16 cellular contexts compared by ENCODE assay signal in the genomic region with DNA sequence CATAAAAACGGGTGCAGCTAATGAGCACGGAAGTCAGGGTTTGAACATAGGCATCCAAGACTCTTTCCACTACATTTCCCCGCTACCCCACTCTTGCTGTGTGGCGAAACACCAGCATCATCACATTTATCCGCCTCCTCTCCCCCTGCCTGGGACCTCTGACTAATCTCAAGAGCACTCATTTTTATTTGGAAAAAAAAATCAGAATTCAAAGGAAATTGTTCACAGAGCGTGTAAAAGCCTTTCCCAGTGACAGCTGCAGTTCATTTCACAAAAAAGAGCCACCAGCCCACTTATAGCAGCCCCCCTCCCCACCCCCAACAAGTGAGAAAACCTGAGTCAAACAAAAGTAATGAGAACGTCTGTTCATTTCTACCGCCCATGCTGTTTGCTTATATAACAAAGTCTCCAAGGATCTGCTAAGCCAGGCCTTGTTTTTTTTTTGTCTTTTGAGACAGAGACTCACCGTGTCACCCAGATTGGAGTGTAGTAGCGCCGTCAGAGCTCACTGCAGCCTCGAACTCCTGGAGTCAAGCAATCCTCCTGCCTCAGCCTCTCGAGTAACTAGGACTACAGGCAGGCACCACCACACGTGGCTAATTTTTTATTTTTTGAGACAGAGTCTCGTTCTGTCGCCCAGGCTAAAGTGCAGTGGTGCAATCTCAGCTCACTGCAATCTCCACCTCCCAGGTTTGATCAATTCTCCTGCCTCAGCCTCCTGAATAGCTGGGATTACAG. TPM values are rescaled to one million over a fixed set of nuclear protein-coding genes. Genes with fewer than 3 reads are reported as not detected.
DNase-seq lines count a peak whose midpoint lies in the region; ATAC-seq and TF ChIP-seq lines count a peak whose summit lies in the region.
"Had no signal": no experiment of that assay in that cellular context is flagged by ENCODE, and none has a peak within 500 bp of the region (broad histone marks: within the 10 kb centered on the region; RNA-seq: fewer than 3 reads in every experiment).

No MANE protein-coding gene starts in this region.

- no peak for TF ChIP-seq CTCF in AG04449 (IDR thresholded peaks at IDR 0.05; ENCODE audit: insufficient read depth, low read length, missing control alignments)
- no peak for TF ChIP-seq CTCF in astrocyte of the spinal cord (IDR thresholded peaks at IDR 0.05; ENCODE audit: low read depth, low read length)
- TF ChIP-seq CTCF in adrenal gland (IDR thresholded peaks at IDR 0.05), result no peak

- WGBS in mesenchymal stem cell, result 62% methylated on average over 16 of the region's 16 CpGs
- WGBS in adrenal gland, 4 donors, result 83 to 86% (median 85%) methylated on average over 16 of the region's 16 CpGs

- peak overlapping the region in 1 of 2 experiments; percentile 17 for H3K4ac ChIP-seq in mesenchymal stem cell (ENCODE audit: low read depth in 1 of 2, low read length in 2 of 2)

- POLR2A ChIA-PET in AG04449 (lab: Yijun Ruan, JAX), result interaction anchor here (0.6 to 1.1 kb wide), 3 partner anchors 29 to 1424 kb away, joined by 3 to 4 read pairs (median 3); a partner anchor contains a TSS

- H3K4me1 ChIP-seq in mesenchymal stem cell (ENCODE audit: control insufficient read depth, insufficient read depth, low read depth, low read length) (peaks cover 12% of the 10 kb centered on the region), adrenal gland (replicated peaks in 1 of 2) (peaks cover 6 to 12% of the 10 kb centered on the region in 2 donors)

- H3K14ac ChIP-seq in mesenchymal stem cell (ENCODE audit: low read length in 2 of 2), result no peak overlapping the region

- no peaks in the 10 kb centered on the region for H3K79me1 ChIP-seq in mesenchymal stem cell (replicated peaks; ENCODE audit: low read length, poor library complexity, severe bottlenecking)

- H3K36me3 ChIP-seq in mesenchymal stem cell (ENCODE audit: control insufficient read depth in 1 of 2, insufficient read depth in 2 of 2, low read depth in 1 of 2, low read length in 2 of 2) (no peaks in the 10 kb centered on the region), adrenal gland (replicated peaks in 1 of 2) (no peaks in the 10 kb centered on the region)
- H3K36me3 ChIP-seq: BLaER1, lower lobe of right lung had no signal

- peak overlapping the region; percentile 33 for H3K4me2 ChIP-seq in mesenchymal stem cell (ENCODE audit: low read length, poor library complexity, severe bottlenecking)
- H3K4me2 ChIP-seq: BLaER1 had no signal

- H2BK12ac ChIP-seq in mesenchymal stem cell (ENCODE audit: low read length in 2 of 2), result peak overlapping the region in 1 of 2 experiments; percentile 54

- DNase-seq in AG04449 (ENCODE audit: low read depth, low spot score) (peak; percentile 49), HCEC 1CT (peak; percentile 79), astrocyte of the spinal cord (ENCODE audit: low read depth, low spot score) (peak; percentile 79), mesenchymal stem cell (peak; percentile 65), adrenal gland (no peak), cerebellar nuclear complex (lab: John Stamatoyannopoulos, UW) (no peak), NCI-H187 (lab: John Stamatoyannopoulos, UW) (no peak)
- DNase-seq: activated effector memory CD4-positive, alpha-beta T cell treated with anti-CD3 and anti-CD28 coated beads, Interleukin-2, amount 50 U/mL, for 16 hours; DND-41; lower lobe of right lung; NCI-H1092; NCI-H524; stimulated activated CD8-positive, alpha-beta memory T cell treated with anti-CD3 and anti-CD28 coated beads, Interleukin-4, amount 100 ng/mL, for 48 hours; T-helper 17 cell had no signal

- no peak overlapping the region for H2AFZ ChIP-seq in mesenchymal stem cell (ENCODE audit: low read depth, low read length)

- H3K18ac ChIP-seq in mesenchymal stem cell (ENCODE audit: low read depth in 1 of 2, low read length in 2 of 2), result peak overlapping the region in 1 of 2 experiments; percentile 18

- H3K9ac ChIP-seq in mesenchymal stem cell (ENCODE audit: low read length), result peak overlapping the region; percentile 60
- H3K9ac ChIP-seq: BLaER1 had no signal

- no peak overlapping the region for H4K8ac ChIP-seq in mesenchymal stem cell (ENCODE audit: low read length)

- intact Hi-C loops in adrenal gland (cut with DNase I), result no loop called here

- CTCF ChIA-PET in AG04449 (lab: Yijun Ruan, JAX), result interaction anchor here (4.8 kb wide), 1 partner anchor 10 kb away, joined by 36 read pairs; no protein-coding TSS in a partner anchor

- TF ChIP-seq POLR2A in adrenal gland (IDR thresholded peaks at IDR 0.05), result no peak

- no peak overlapping the region for H3K4me3 ChIP-seq in AG04449 (ENCODE audit: low read depth, low read length)
- H3K4me3 ChIP-seq in astrocyte of the spinal cord (ENCODE audit: low read depth, low read length), result no peak overlapping the region
- H3K4me3 ChIP-seq in mesenchymal stem cell (ENCODE audit: insufficient read depth in 1 of 2, low read depth in 1 of 2, low read length in 2 of 2), result no peak overlapping the region
- H3K4me3 ChIP-seq in adrenal gland, result no peak overlapping the region
- H3K4me3 ChIP-seq: BLaER1, lower lobe of right lung had no signal

- H3K9me3 ChIP-seq in mesenchymal stem cell (ENCODE audit: control insufficient read depth, low read length) (peaks cover 4% of the 10 kb centered on the region), adrenal gland (replicated peaks in 1 of 3) (no peaks in the 10 kb centered on the region)
- H3K9me3 ChIP-seq: lower lobe of right lung had no signal

- H2AK5ac ChIP-seq in mesenchymal stem cell (ENCODE audit: low read length, severe bottlenecking), result no peak overlapping the region

- in situ Hi-C loops in astrocyte of the spinal cord (cut with HindIII; ENCODE audit: low sequenced_read_pairs), result no loop called here

- no peaks in the 10 kb centered on the region for H3K27me3 ChIP-seq in mesenchymal stem cell (ENCODE audit: control insufficient read depth in 1 of 2, insufficient read depth in 1 of 2, low read length in 2 of 2)
- no peaks in the 10 kb centered on the region for H3K27me3 ChIP-seq in adrenal gland
- H3K27me3 ChIP-seq: BLaER1 had no signal

- no peak overlapping the region for H2BK5ac ChIP-seq in mesenchymal stem cell (ENCODE audit: low read depth, low read length, poor library complexity, severe bottlenecking)

- no peak overlapping the region for H3K23ac ChIP-seq in mesenchymal stem cell (ENCODE audit: low read length in 2 of 2)

- no peak for ATAC-seq in HG03378 (IDR thresholded peaks at IDR 0.05; ENCODE audit: unreplicated experiment)
- ATAC-seq: lower lobe of right lung, T-helper 17 cell had no signal

- no peak overlapping the region for H2BK120ac ChIP-seq in mesenchymal stem cell (ENCODE audit: low read depth, low read length)

- H3K27ac ChIP-seq in mesenchymal stem cell (ENCODE audit: low read length, poor library complexity, severe bottlenecking) (peak overlapping the region; percentile 71), adrenal gland (no peak overlapping the region)
- H3K27ac ChIP-seq: BLaER1, lower lobe of right lung had no signal

- H2BK15ac ChIP-seq in mesenchymal stem cell (ENCODE audit: low read depth, poor library complexity, severe bottlenecking), result no peak overlapping the region

- H4K91ac ChIP-seq in mesenchymal stem cell (ENCODE audit: low read length), result no peak overlapping the region

RNA-seq across cellular contexts. Expression of a gene that starts 48.3 kb away (rescaled TPM):
- polyA plus RNA-seq in mesenchymal stem cell (2013, experiment 1 of 2), result 43.4 TPM
- polyA plus RNA-seq in mesenchymal stem cell (2013, experiment 2 of 2), result 42.6 TPM
- 10 to 100 TPM; 37.4 to 93.2 (median 69.3) TPM for total RNA-seq in adrenal gland
- 10 to 100 TPM in 1 of 3 donors, 1 to 10 TPM in 2; 5.8 to 36.8 (median 9.4) TPM for polyA plus RNA-seq in adrenal gland

Comparison
In these comparisons a context has a peak if more than half of its experiments do, and no peak if none do; other contexts are left out.
1. DNase-seq: peak in AG04449 (single experiment), HCEC 1CT (single experiment), astrocyte of the spinal cord (single experiment) and mesenchymal stem cell (single experiment); none in adrenal gland (0 of 7), cerebellar nuclear complex (0 of 2) and NCI-H187 (0 of 2).